ENCODE assay signal across 21 cellular contexts in the genomic region with DNA sequence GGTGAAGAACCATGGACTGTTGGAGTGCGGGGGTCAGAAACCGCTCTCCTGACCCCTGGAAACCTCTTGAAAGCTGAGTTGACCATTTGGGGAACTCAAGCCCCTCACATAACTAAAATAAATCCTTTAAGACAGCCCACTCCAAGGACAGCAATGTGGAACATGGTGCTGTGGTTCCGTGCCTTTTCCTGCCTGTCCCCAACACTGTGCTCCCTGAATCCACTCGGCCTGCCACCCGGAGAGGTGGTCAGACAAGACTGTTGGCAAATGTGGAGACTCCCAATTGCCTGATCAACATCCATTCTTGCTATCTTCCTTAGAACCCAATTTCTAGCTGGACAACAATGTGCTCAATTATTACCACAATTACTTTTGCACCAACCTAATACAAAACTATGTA.
DNase-seq lines count a peak whose midpoint lies in the region; ATAC-seq and TF ChIP-seq lines count a peak whose summit lies in the region.
"Had no signal": no experiment of that assay in that cellular context is flagged by ENCODE, and none has a peak within 500 bp of the region (broad histone marks: within the 10 kb centered on the region; RNA-seq: fewer than 3 reads in every experiment).

No MANE protein-coding gene starts in this region.

- H3K4me1 Mint-ChIP-seq in chondrocyte (ENCODE audit: low read depth) = no peaks in the 10 kb centered on the region

- ATAC-seq in HG03342 (IDR thresholded peaks at IDR 0.05; ENCODE audit: unreplicated experiment) = no peak
- ATAC-seq: A549, GM23338, HCT116 had no signal

- peak overlapping the region in 6 of 11 experiments; percentile 51 to 86 (median 54); a peak in 12 of 22 replicates for H3K4me2 ChIP-seq in BLaER1 treated with 17β-estradiol and CSF1 and Interleukin-3, amounts not matched to agents 10 nM and 100 nM
- H3K4me2 ChIP-seq: A549, GM23338 had no signal

- no peak for TF ChIP-seq CTCF in chondrocyte (IDR thresholded peaks at IDR 0.05)

- H3K36me3 Mint-ChIP-seq in chondrocyte (ENCODE audit: low read depth) = no peaks in the 10 kb centered on the region
- H3K36me3 Mint-ChIP-seq: CD8-positive, alpha-beta memory T cell had no signal

- H3K27ac ChIP-seq in BLaER1 treated with 17β-estradiol and CSF1 and Interleukin-3, amounts not matched to agents 10 nM and 100 nM = no peak overlapping the region; a peak in 1 of 22 replicates
- H3K27ac ChIP-seq: A549, C4-2B had no signal

- no peaks in the 10 kb centered on the region for H4K20me1 ChIP-seq in BLaER1 treated with 17β-estradiol and CSF1 and Interleukin-3, amounts not matched to agents 10 nM and 100 nM

- DNase-seq in chondrocyte (ENCODE audit: low spot score) = peak; percentile 54
- peak; percentile 8 for DNase-seq in mesenteric fat pad (ENCODE audit: low spot score)
- DNase-seq in SIG-M5 (lab: John Stamatoyannopoulos, UW) = no peak
- DNase-seq in T-helper 2 cell = no peak
- DNase-seq in DMS 273 treated with DMSO at 0.1 percent for 48 hours (lab: John Stamatoyannopoulos, UW) = no peak
- DNase-seq: 8988T; ACHN; AML-193; BE2C; CD4-positive, alpha-beta T cell; CD8-positive, alpha-beta memory T cell; DMS53; DMS79 treated with DMSO at 0.1 percent for 48 hours; GF-D8; H9 had no signal

- no peak overlapping the region for H3K9ac ChIP-seq in BLaER1 treated with 17β-estradiol and CSF1 and Interleukin-3, amounts not matched to agents 10 nM and 100 nM

- peaks cover 15 to 72% (median 58%) of the 10 kb centered on the region in 10 experiments for H3K4me1 ChIP-seq in BLaER1 treated with 17β-estradiol and CSF1 and Interleukin-3, amounts not matched to agents 10 nM and 100 nM
- H3K4me1 ChIP-seq: A549, BE2C had no signal

- H3K4me3 Mint-ChIP-seq in chondrocyte (ENCODE audit: unreplicated experiment) = no peak overlapping the region
- H3K4me3 Mint-ChIP-seq: CD4-positive, alpha-beta T cell; CD8-positive, alpha-beta memory T cell; GM23338; H9 had no signal

- no peak overlapping the region for H3K27ac Mint-ChIP-seq in chondrocyte (ENCODE audit: unreplicated experiment)
- H3K27ac Mint-ChIP-seq: CD4-positive, alpha-beta T cell; GM23338; H9 had no signal

- peaks cover 0 to 21% (median 11%) of the 10 kb centered on the region in 11 experiments; a peak in 19 of 22 replicates for H3K9me3 ChIP-seq in BLaER1 treated with 17β-estradiol and CSF1 and Interleukin-3, amounts not matched to agents 10 nM and 100 nM (replicated peaks in 1 of 11)
- H3K9me3 ChIP-seq: A549, BE2C had no signal

- no peaks in the 10 kb centered on the region for H3K27me3 Mint-ChIP-seq in chondrocyte (ENCODE audit: low read depth)
- H3K27me3 Mint-ChIP-seq: CD4-positive, alpha-beta T cell had no signal

- H3K4me3 ChIP-seq in BLaER1 treated with 17β-estradiol and CSF1 and Interleukin-3, amounts not matched to agents 10 nM and 100 nM = no peak overlapping the region
- H3K4me3 ChIP-seq: A549, GM23338 had no signal

- H3K36me3 ChIP-seq in BLaER1 treated with 17β-estradiol and CSF1 and Interleukin-3, amounts not matched to agents 10 nM and 100 nM = peaks cover 0 to 5% (median 0%) of the 10 kb centered on the region in 11 experiments; a peak in 1 of 22 replicates
- H3K36me3 ChIP-seq: BE2C had no signal

- no peaks in the 10 kb centered on the region for H3K27me3 ChIP-seq in BLaER1 treated with 17β-estradiol and CSF1 and Interleukin-3, amounts not matched to agents 10 nM and 100 nM
- H3K27me3 ChIP-seq: BE2C had no signal

- H3K9me3 Mint-ChIP-seq in chondrocyte (ENCODE audit: low read depth) = peaks cover 6% of the 10 kb centered on the region
- H3K9me3 Mint-ChIP-seq: CD4-positive, alpha-beta T cell; CD8-positive, alpha-beta memory T cell; GM23338; H9 had no signal

Comparison
In these comparisons a context has a peak if more than half of its experiments do, and no peak if none do; other contexts are left out.
1. DNase-seq: peak in chondrocyte (single experiment) and mesenteric fat pad (single experiment); none in SIG-M5 (single experiment), T-helper 2 cell (0 of 5) and DMS 273 treated with DMSO at 0.1 percent for 48 hours (single experiment).